ENCODE assay signal across 22 cellular contexts in genomic region chr9:112140936-112141335, GRCh38. TPM values are rescaled to one million over a fixed set of nuclear protein-coding genes. Genes with fewer than 3 reads are reported as not detected.
A peak's percentile ranks its signal among the peaks of the same experiment; 100 is the strongest.
DNase-seq lines count a peak whose midpoint lies in the region; ATAC-seq and TF ChIP-seq lines count a peak whose summit lies in the region.
"Had no signal": no experiment of that assay in that cellular context is flagged by ENCODE, and none has a peak within 500 bp of the region (broad histone marks: within the 10 kb centered on the region; RNA-seq: fewer than 3 reads in every experiment).

No MANE protein-coding gene starts in this region.

- 91 to 94% methylated on average over 2 of the region's 2 CpGs for WGBS in heart right ventricle, 2 donors

- ATAC-seq in GM18870 (IDR thresholded peaks at IDR 0.05; ENCODE audit: unreplicated experiment), result peak; percentile 15
- ATAC-seq in GM21619 (IDR thresholded peaks at IDR 0.05; ENCODE audit: unreplicated experiment), result peak; percentile 6
- peak; percentile 16 for ATAC-seq in HG03280 (IDR thresholded peaks at IDR 0.05; ENCODE audit: unreplicated experiment)
- ATAC-seq in heart right ventricle, result no peak
- ATAC-seq in stimulated activated effector memory CD8-positive, alpha-beta T cell treated with anti-CD3 and anti-CD28 coated beads, Interleukin-12 subunit alpha, Interleukin-12 subunit beta, amount 100 ng/mL, for 72 hours, result no peak

- TF ChIP-seq CTCF in epithelial cell of esophagus (IDR thresholded peaks at IDR 0.05; ENCODE audit: insufficient read depth, low read depth, low read length, missing control alignments) (no peak), heart right ventricle (IDR thresholded peaks at IDR 0.05) (no peak)

- no peak overlapping the region for H3K27ac ChIP-seq in heart right ventricle
- H3K27ac ChIP-seq: brain microvascular endothelial cell, dorsolateral prefrontal cortex, hepatocyte, sigmoid colon, tibial artery had no signal

- H3K4me3 Mint-ChIP-seq in stimulated activated effector memory CD8-positive, alpha-beta T cell treated with anti-CD3 and anti-CD28 coated beads, Interleukin-12 subunit alpha, Interleukin-12 subunit beta, amount 100 ng/mL, for 72 hours, result no peak overlapping the region
- H3K4me3 Mint-ChIP-seq: CD4-positive, CD25-positive, alpha-beta regulatory T cell had no signal

- peaks cover 0 to under 1% (median 0%) of the 10 kb centered on the region in 9 donors for H3K4me1 ChIP-seq in heart right ventricle
- H3K4me1 ChIP-seq: sigmoid colon, tibial artery had no signal

- no peak overlapping the region for H3K27ac Mint-ChIP-seq in stimulated activated effector memory CD8-positive, alpha-beta T cell treated with anti-CD3 and anti-CD28 coated beads, Interleukin-12 subunit alpha, Interleukin-12 subunit beta, amount 100 ng/mL, for 72 hours

- peaks cover 0 to 40% (median 0%) of the 10 kb centered on the region in 9 donors for H3K36me3 ChIP-seq in heart right ventricle
- H3K36me3 ChIP-seq: brain microvascular endothelial cell, sigmoid colon had no signal

- intact Hi-C loops in heart right ventricle (cut with DNase I), result no loop called here

- no peaks in the 10 kb centered on the region for H3K4me1 Mint-ChIP-seq in stimulated activated effector memory CD8-positive, alpha-beta T cell treated with anti-CD3 and anti-CD28 coated beads, Interleukin-12 subunit alpha, Interleukin-12 subunit beta, amount 100 ng/mL, for 72 hours
- H3K4me1 Mint-ChIP-seq: CD4-positive, CD25-positive, alpha-beta regulatory T cell had no signal

- DNase-seq in epithelial cell of esophagus (ENCODE audit: low read depth) (peak; percentile 76), heart right ventricle (no peak), 8988T (no peak)
- DNase-seq in stimulated activated naive CD4-positive, alpha-beta T cell treated with Interleukin-2 at 50 U/mL for 16 hours (lab: John Stamatoyannopoulos, UW), result no peak
- no peak for DNase-seq in stimulated activated effector memory CD8-positive, alpha-beta T cell treated with anti-CD3 and anti-CD28 coated beads, Interleukin-12 subunit alpha, Interleukin-12 subunit beta, amount 100 ng/mL, for 72 hours (ENCODE audit: low spot score in 2 of 2)
- DNase-seq: activated CD4-positive, CD25-positive, alpha-beta regulatory T cell treated with anti-CD3 and anti-CD28 coated beads, Interleukin-2, amount 50 U/mL, for 72 hours; activated CD8-positive, alpha-beta memory T cell treated with anti-CD3 and anti-CD28 coated beads, Interleukin-2, amount 50 U/mL, for 48 hours; activated naive CD4-positive, alpha-beta T cell treated with anti-CD3 and anti-CD28 coated beads, Interleukin-2, amount 50 U/mL, for 16 hours; brain microvascular endothelial cell; CD4-positive, CD25-positive, alpha-beta regulatory T cell; DND-41; dorsolateral prefrontal cortex; H7; SHP77 treated with DMSO at 0.1 percent for 48 hours; sigmoid colon; stimulated activated CD4-positive, alpha-beta T cell treated with anti-CD3 and anti-CD28 coated beads, Interleukin-4, amount 100 ng/mL, for 24 hours; T-helper 2 cell; tibial artery had no signal

- no peaks in the 10 kb centered on the region for H3K9me3 ChIP-seq in heart right ventricle
- H3K9me3 ChIP-seq: sigmoid colon, tibial artery had no signal

- H3K4me3 ChIP-seq in epithelial cell of esophagus (ENCODE audit: low read length) (no peak overlapping the region), heart right ventricle (no peak overlapping the region)
- H3K4me3 ChIP-seq: dorsolateral prefrontal cortex, hepatocyte, sigmoid colon, tibial artery had no signal

- H3K36me3 Mint-ChIP-seq in stimulated activated effector memory CD8-positive, alpha-beta T cell treated with anti-CD3 and anti-CD28 coated beads, Interleukin-12 subunit alpha, Interleukin-12 subunit beta, amount 100 ng/mL, for 72 hours, result peaks cover 35% of the 10 kb centered on the region

- no peaks in the 10 kb centered on the region for H3K9me3 Mint-ChIP-seq in stimulated activated effector memory CD8-positive, alpha-beta T cell treated with anti-CD3 and anti-CD28 coated beads, Interleukin-12 subunit alpha, Interleukin-12 subunit beta, amount 100 ng/mL, for 72 hours

- H3K27me3 ChIP-seq in heart right ventricle, result no peaks in the 10 kb centered on the region
- H3K27me3 ChIP-seq: brain microvascular endothelial cell, dorsolateral prefrontal cortex, hepatocyte, sigmoid colon, tibial artery had no signal

RNA-seq across cellular contexts. Expression of gene SUSD1, which starts 34.2 kb away (rescaled TPM):
- total RNA-seq in heart right ventricle, result 10 to 100 TPM in 1 of 10 donors, 1 to 10 TPM in 9; 2.2 to 14.7 (median 4.7) TPM
- 1 to 10 TPM; 1.5 to 2.4 TPM for polyA plus RNA-seq in heart right ventricle

Comparison
In these comparisons a context has a peak if more than half of its experiments do, and no peak if none do; other contexts are left out.
1. ATAC-seq: peak in GM18870 (single experiment), GM21619 (single experiment) and HG03280 (single experiment); none in heart right ventricle (0 of 8) and stimulated activated effector memory CD8-positive, alpha-beta T cell treated with anti-CD3 and anti-CD28 coated beads, Interleukin-12 subunit alpha, Interleukin-12 subunit beta, amount 100 ng/mL, for 72 hours (single experiment).